In the genomic region with DNA sequence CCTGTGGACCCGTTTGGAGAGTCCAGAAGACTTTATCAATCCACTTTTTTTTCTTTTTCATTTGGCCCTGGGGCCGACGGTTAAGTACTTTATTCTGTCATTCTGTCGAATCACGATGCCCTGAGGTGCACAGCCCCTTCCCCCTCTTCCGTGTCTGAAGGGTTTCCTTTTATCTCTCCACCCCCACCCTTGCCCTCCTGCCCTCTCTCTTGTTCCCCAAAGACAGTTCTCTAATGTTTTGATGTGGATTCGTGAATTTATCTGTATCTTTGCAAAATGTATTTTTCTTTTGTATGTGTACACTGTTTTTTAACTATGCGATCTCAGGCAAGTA, we compare ENCODE assay signal across 8 cellular contexts.
A peak's percentile ranks its signal among the peaks of the same experiment; 100 is the strongest.
DNase-seq lines count a peak whose midpoint lies in the region; ATAC-seq and TF ChIP-seq lines count a peak whose summit lies in the region.

No MANE protein-coding gene starts in this region.

- no peaks in the 10 kb centered on the region for H3K36me3 Mint-ChIP-seq in nephron progenitor cell (ENCODE audit: low read depth)

- H3K27ac ChIP-seq in duodenal mucosa (ENCODE audit: low read depth, low read length) = peak overlapping the region; percentile 93

- H3K36me3 ChIP-seq in duodenal mucosa (ENCODE audit: control insufficient read depth in 1 of 2, insufficient read depth in 2 of 2, low read length in 2 of 2) = no peaks in the 10 kb centered on the region

- H3K9me3 ChIP-seq in duodenal mucosa (ENCODE audit: control insufficient read depth in 1 of 2, low read length in 2 of 2) = no peaks in the 10 kb centered on the region

- H3K4me1 ChIP-seq in duodenal mucosa (ENCODE audit: control insufficient read depth in 1 of 2, insufficient read depth in 2 of 2, low read length in 2 of 2) = peaks cover 28 to 36% of the 10 kb centered on the region in 2 donors

- H3K9ac ChIP-seq in duodenal mucosa (ENCODE audit: low read depth in 1 of 2, low read length in 2 of 2) = peak overlapping the region; percentile 76 to 90

- peaks cover 55% of the 10 kb centered on the region for H3K4me1 Mint-ChIP-seq in nephron progenitor cell

- ATAC-seq in GM19455 (IDR thresholded peaks at IDR 0.05; ENCODE audit: unreplicated experiment) = peak; percentile 6

- H3K27me3 ChIP-seq in duodenal mucosa (ENCODE audit: control insufficient read depth in 1 of 2, insufficient read depth in 2 of 2, low read length in 2 of 2) = no peaks in the 10 kb centered on the region

- peak overlapping the region; percentile 68 to 89 for H3K4me3 ChIP-seq in duodenal mucosa (ENCODE audit: low read depth in 1 of 2, low read length in 2 of 2)

- no peaks in the 10 kb centered on the region for H3K9me3 Mint-ChIP-seq in nephron progenitor cell

- peak overlapping the region; percentile 75 for H3K4me3 Mint-ChIP-seq in nephron progenitor cell

- H3K27me3 Mint-ChIP-seq in nephron progenitor cell (ENCODE audit: low read depth, poor library complexity) = no peaks in the 10 kb centered on the region

- H3K27ac Mint-ChIP-seq in nephron progenitor cell = peak overlapping the region; percentile 98

- DNase-seq in MV-4-11 (lab: John Stamatoyannopoulos, UW) (peak; percentile 36), nephron progenitor cell (no peak), T1000 (lab: John Stamatoyannopoulos, UW) (no peak), AG08396 (ENCODE audit: low spot score) (no peak), islet precursor cell (no peak)
- DNase-seq in stimulated activated CD4-positive, alpha-beta T cell treated with anti-CD3 and anti-CD28 coated beads, Interleukin-15, amount 100 ng/mL, for 24 hours = no peak

- TF ChIP-seq CTCF in nephron progenitor cell (IDR thresholded peaks at IDR 0.05) = no peak
